Comparison of ENCODE assay signal across 1 cellular context in genomic region chr15:34233614-34234013, GRCh38.
TF ChIP-seq lines count a peak whose summit lies in the region.

No MANE protein-coding gene starts in this region.

TF ChIP-seq in GM12878, 131 proteins besides CTCF, POLR2A, EP300 and RAD21:
- no peak for TF ChIP-seq E4F1 (IDR thresholded peaks at IDR 0.05; ENCODE audit: borderline replicate concordance, partially characterized antibody)
- no peak for TF ChIP-seq RCOR1 (conservative IDR thresholded peaks at IDR 0.05; ENCODE audit: low read depth, low read length)
- TF ChIP-seq PKNOX1 (IDR thresholded peaks at IDR 0.05) = no peak
- TF ChIP-seq FOXM1 (IDR thresholded peaks at IDR 0.05; ENCODE audit: low read depth, low read length) = no peak
- no peak for TF ChIP-seq EZH2 (IDR thresholded peaks at IDR 0.05; ENCODE audit: borderline replicate concordance, control insufficient read depth, low read depth, low read length)
- no peak for TF ChIP-seq ZNF207 (IDR thresholded peaks at IDR 0.05; ENCODE audit: borderline replicate concordance)
- no peak for TF ChIP-seq IKZF2 (IDR thresholded peaks at IDR 0.05)
- no peak for TF ChIP-seq SMC3 (IDR thresholded peaks at IDR 0.05; ENCODE audit: borderline replicate concordance, low read length)
- no peak for TF ChIP-seq RELA (IDR thresholded peaks at IDR 0.05; ENCODE audit: borderline replicate concordance, partially characterized antibody)
- no peak for TF ChIP-seq RBBP5 (conservative IDR thresholded peaks at IDR 0.05)
